Comparison of ENCODE assay signal across 8 cellular contexts in genomic region chr6:31666337-31666960, GRCh38. TPM values are rescaled to one million over a fixed set of nuclear protein-coding genes. Genes with fewer than 3 reads are reported as not detected.
DNase-seq lines count a peak whose midpoint lies in the region; ATAC-seq, FAIRE-seq and TF ChIP-seq lines count a peak whose summit lies in the region.

No MANE protein-coding gene starts in this region.

- no peaks in the 10 kb centered on the region for H4K20me1 ChIP-seq in mammary epithelial cell (ENCODE audit: insufficient read depth, low read length)

- intact Hi-C loops in mammary epithelial cell (cut with micrococcal nuclease), result no loop called here

- TF ChIP-seq CTCF in A549 (IDR thresholded peaks at IDR 0.05) (no peak), mammary epithelial cell (conservative IDR thresholded peaks at IDR 0.05 in 1 of 2, IDR thresholded peaks at IDR 0.05 in 1 of 2; ENCODE audit: extremely low read depth in 1 of 2, insufficient read depth in 1 of 2, low read depth in 1 of 2, low read length in 2 of 2) (no peak)

- H3K9me3 ChIP-seq in A549 (no peaks in the 10 kb centered on the region), HUES48 (ENCODE audit: control insufficient read depth, insufficient read depth, low read length) (no peaks in the 10 kb centered on the region), mammary epithelial cell (replicated peaks; ENCODE audit: insufficient read depth, low read length) (no peaks in the 10 kb centered on the region), mucosa of rectum (ENCODE audit: control insufficient read depth in 2 of 2, low read length in 2 of 2) (no peaks in the 10 kb centered on the region)

- H3K27me3 ChIP-seq in HUES48 (ENCODE audit: control insufficient read depth, insufficient read depth, low read length) (no peaks in the 10 kb centered on the region), mammary epithelial cell (ENCODE audit: insufficient read depth, low read length) (no peaks in the 10 kb centered on the region), mucosa of rectum (ENCODE audit: control insufficient read depth in 2 of 2, insufficient read depth in 2 of 2, low read length in 2 of 2) (no peaks in the 10 kb centered on the region)

- H3K4me3 ChIP-seq in A549 (peak overlapping the region; percentile 83), HUES48 (ENCODE audit: low read depth, low read length) (peak overlapping the region; percentile 98), mammary epithelial cell (replicated peaks in 1 of 3; ENCODE audit: insufficient read depth in 1 of 3, low read depth in 2 of 3, low read length in 3 of 3) (peak overlapping the region; percentile 68 to 86 (median 85)), mucosa of rectum (ENCODE audit: low read length in 2 of 2) (peak overlapping the region; percentile 88 to 95)

- H3K9ac ChIP-seq in HUES48 (ENCODE audit: low read depth, low read length) (peak overlapping the region; percentile 61; the same call in 1 of the 2 replicates), mammary epithelial cell (ENCODE audit: insufficient read depth, low read length) (peak overlapping the region; percentile 85), mucosa of rectum (ENCODE audit: low read depth in 1 of 2, low read length in 2 of 2) (peak overlapping the region; percentile 95)

- no peak for ATAC-seq in A549

- BruUV-seq in mammary epithelial cell (replicated peaks; lab: Mats Ljungman, UMichigan), result no TSS peak

- no peak for TF ChIP-seq POLR2A in A549 (IDR thresholded peaks at IDR 0.05; ENCODE audit: low read length)

- POLR2A ChIA-PET in A549 (lab: Yijun Ruan, JAX), result no interaction called here

- CTCF ChIA-PET in A549 (lab: Yijun Ruan, JAX) (no interaction called here), mammary epithelial cell (lab: Charles Lee; ENCODE audit: low non-redundant PET) (no interaction called here)

- H3K4me2 ChIP-seq in A549 (peak overlapping the region; percentile 94), mammary epithelial cell (ENCODE audit: insufficient read depth, low read depth, low read length) (peak overlapping the region; percentile 73)

- in situ Hi-C loops in mammary epithelial cell (cut with MboI; ENCODE audit: low sequenced_read_pairs in 2 of 2), result no loop called here

- no peak for TF ChIP-seq EP300 in A549 (IDR thresholded peaks at IDR 0.05)

- 1% methylated on average over 11 of the region's 15 CpGs for WGBS in A549 (ENCODE audit: missing lambda C conversion rate)
- 1% methylated on average over 9 of the region's 15 CpGs for WGBS in mammary epithelial cell (ENCODE audit: low coverage, missing lambda C conversion rate)

- H3K36me3 ChIP-seq in HUES48 (ENCODE audit: control insufficient read depth, insufficient read depth, low read length), result peaks cover 68% of the 10 kb centered on the region
- H3K36me3 ChIP-seq in mammary epithelial cell (ENCODE audit: insufficient read depth, low read length), result peaks cover 32% of the 10 kb centered on the region
- H3K36me3 ChIP-seq in mucosa of rectum (ENCODE audit: control insufficient read depth in 2 of 2, insufficient read depth in 2 of 2, low read length in 2 of 2), result peaks cover 43 to 55% of the 10 kb centered on the region in 2 donors

- H2AFZ ChIP-seq in mammary epithelial cell (ENCODE audit: low read depth, low read length), result peak overlapping the region; percentile 76

- no peak for FAIRE-seq in A549 (lab: Jason Lieb, UNC)

- DNase-seq in A549 (ENCODE audit: low read depth in 1 of 2, low spot score in 1 of 2) (no peak), mammary epithelial cell (no peak), NCI-H1436 (lab: John Stamatoyannopoulos, UW) (no peak), HCEC 1CT (no peak), SHP77 (lab: John Stamatoyannopoulos, UW) (no peak), superior temporal gyrus (ENCODE audit: extremely low spot score) (no peak)

- H3K4me1 ChIP-seq in A549 (peaks cover 19% of the 10 kb centered on the region), HUES48 (ENCODE audit: control insufficient read depth, insufficient read depth, low read length) (peaks cover 12% of the 10 kb centered on the region), mammary epithelial cell (ENCODE audit: insufficient read depth, low read length) (peaks cover 27% of the 10 kb centered on the region), mucosa of rectum (ENCODE audit: control insufficient read depth in 2 of 2, insufficient read depth in 2 of 2, low read length in 2 of 2) (peaks cover 21 to 26% of the 10 kb centered on the region in 2 donors)

- H3K27ac ChIP-seq in A549, result peak overlapping the region; percentile 90 to 97
- H3K27ac ChIP-seq in HUES48 (ENCODE audit: low read depth, low read length), result peak overlapping the region; percentile 84
- peak overlapping the region; percentile 73 for H3K27ac ChIP-seq in mammary epithelial cell (ENCODE audit: insufficient read depth, low read depth, low read length)
- peak overlapping the region; percentile 80 to 99 for H3K27ac ChIP-seq in mucosa of rectum (ENCODE audit: low read depth in 2 of 2, low read length in 2 of 2)

- dilution Hi-C loops in mammary epithelial cell (cut with HindIII; ENCODE audit: low sequenced_read_pairs), result no loop called here

- H3K79me2 ChIP-seq in mammary epithelial cell (ENCODE audit: insufficient read depth, low read length), result peaks cover 82% of the 10 kb centered on the region

- TF ChIP-seq RAD21 in A549 (conservative IDR thresholded peaks at IDR 0.05 in 1 of 2, IDR thresholded peaks at IDR 0.05 in 1 of 2), result no peak

TF ChIP-seq in A549, 52 proteins besides CTCF, POLR2A, EP300 and RAD21:
- TF ChIP-seq HOXB13 (CRISPR knock-in tag; IDR thresholded peaks at IDR 0.05; ENCODE audit: low read depth), result no peak
- no peak for TF ChIP-seq SMC3 (IDR thresholded peaks at IDR 0.05)
- no peak for TF ChIP-seq ESRRA (IDR thresholded peaks at IDR 0.05; ENCODE audit: borderline replicate concordance, low read length)
- TF ChIP-seq NFE2L2 (conservative IDR thresholded peaks at IDR 0.05; ENCODE audit: low read length), result no peak
- no peak for TF ChIP-seq JUNB (IDR thresholded peaks at IDR 0.05)
- no peak for TF ChIP-seq SREBF2 (IDR thresholded peaks at IDR 0.05)
- no peak for TF ChIP-seq CBX2 (IDR thresholded peaks at IDR 0.05; ENCODE audit: borderline replicate concordance, low read depth)
- TF ChIP-seq MYC (IDR thresholded peaks at IDR 0.05; ENCODE audit: borderline replicate concordance, low read length), result no peak
- no peak for TF ChIP-seq HEYL (CRISPR knock-in tag; IDR thresholded peaks at IDR 0.05)
- no peak for TF ChIP-seq HOXA7 (CRISPR knock-in tag; IDR thresholded peaks at IDR 0.05)
- TF ChIP-seq ZNF302 (CRISPR knock-in tag; IDR thresholded peaks at IDR 0.05), result no peak

RNA-seq across cellular contexts. Expression of gene CSNK2B, which starts 0.6 kb away (rescaled TPM):
- 41.8 and 61.0 TPM in 2 replicates for polyA plus RNA-seq in A549 (2011; rRNA removed)
- 59.0 and 63.8 TPM in 2 replicates for polyA plus RNA-seq in A549 (2012; cell fraction: cytosol; rRNA removed)
- 65.7 and 98.3 TPM in 2 replicates for polyA plus RNA-seq in A549 (2012; cell fraction: nucleus; rRNA removed)
- polyA plus RNA-seq in A549 (2017; fragmentation: RNase III; extraction: RNeasy Plus Mini Kit Qiagen cat#74134 plus additional on column Dnase treatment), result 134 to 141 TPM (median 141 TPM) in 3 replicates
- polyA minus RNA-seq in A549 (2011; rRNA and poly(A)+ RNA removed), result 84.6 and 91.4 TPM in 2 replicates
- 100 to 1,000 TPM; 135 to 186 TPM for total RNA-seq in mammary epithelial cell
- polyA plus RNA-seq in mammary epithelial cell, result 123 TPM
- 317 TPM for polyA minus RNA-seq in mammary epithelial cell

RNA-seq across cellular contexts. Expression of gene GPANK1, which starts 1.7 kb away (rescaled TPM):
- polyA plus RNA-seq in A549 (2011; rRNA removed) (10.0 and 11.0 TPM in 2 replicates), A549 (2017; fragmentation: RNase III; extraction: RNeasy Plus Mini Kit Qiagen cat#74134 plus additional on column Dnase treatment) (9.7 to 11.7 TPM (median 11.0 TPM) in 3 replicates), mammary epithelial cell (15.1 TPM)
- polyA plus RNA-seq in A549 (2012; cell fraction: cytosol; rRNA removed), result 7.2 TPM in 2 replicates
- 7.1 and 7.4 TPM in 2 replicates for polyA plus RNA-seq in A549 (2012; cell fraction: nucleus; rRNA removed)
- polyA minus RNA-seq in A549 (2011; rRNA and poly(A)+ RNA removed), result 4.6 and 5.8 TPM in 2 replicates
- 10 to 100 TPM in 1 of 2 donors, 1 to 10 TPM in 1; 8.3 to 13.3 TPM for total RNA-seq in mammary epithelial cell
- polyA minus RNA-seq in mammary epithelial cell, result 4.3 TPM

RNA-seq across cellular contexts. Expression of gene LY6G5B, which starts 3.3 kb away (rescaled TPM):
- polyA plus RNA-seq in A549 (2011; rRNA removed) (5.9 and 6.7 TPM in 2 replicates), A549 (2017; fragmentation: RNase III; extraction: RNeasy Plus Mini Kit Qiagen cat#74134 plus additional on column Dnase treatment) (9.0 to 12.3 TPM (median 9.9 TPM) in 3 replicates), mammary epithelial cell (3.0 TPM)
- 2.6 and 3.0 TPM in 2 replicates for polyA plus RNA-seq in A549 (2012; cell fraction: cytosol; rRNA removed)
- polyA plus RNA-seq in A549 (2012; cell fraction: nucleus; rRNA removed), result 35.0 and 49.2 TPM in 2 replicates
- polyA minus RNA-seq in A549 (2011; rRNA and poly(A)+ RNA removed), result 3.3 and 3.5 TPM in 2 replicates
- 10 to 100 TPM in 1 of 2 donors, 1 to 10 TPM in 1; 2.8 to 12.8 TPM for total RNA-seq in mammary epithelial cell
- 5.8 TPM for polyA minus RNA-seq in mammary epithelial cell

RNA-seq across cellular contexts. Expression of gene C6orf47, which starts 5.9 kb away (rescaled TPM):
- 6.0 and 6.1 TPM in 2 replicates for polyA plus RNA-seq in A549 (2011; rRNA removed)
- polyA plus RNA-seq in A549 (2012; cell fraction: cytosol; rRNA removed), result 5.8 and 6.9 TPM in 2 replicates
- 4.4 and 5.4 TPM in 2 replicates for polyA plus RNA-seq in A549 (2012; cell fraction: nucleus; rRNA removed)
- polyA plus RNA-seq in A549 (2017; fragmentation: RNase III; extraction: RNeasy Plus Mini Kit Qiagen cat#74134 plus additional on column Dnase treatment), result 10.7 to 13.6 TPM (median 11.9 TPM) in 3 replicates
- 5.3 and 6.7 TPM in 2 replicates for polyA minus RNA-seq in A549 (2011; rRNA and poly(A)+ RNA removed)
- 10 to 100 TPM; 16.5 to 17.0 TPM for total RNA-seq in mammary epithelial cell
- 8.5 TPM for polyA plus RNA-seq in mammary epithelial cell
- 14.2 TPM for polyA minus RNA-seq in mammary epithelial cell

RNA-seq across cellular contexts. Expression of gene APOM, which starts 10.8 kb away (rescaled TPM):
- polyA plus RNA-seq in A549 (2011; rRNA removed) (2.6 and 4.1 TPM in 2 replicates), A549 (2017; fragmentation: RNase III; extraction: RNeasy Plus Mini Kit Qiagen cat#74134 plus additional on column Dnase treatment) (1.5 to 2.1 TPM (median 1.9 TPM) in 3 replicates), mammary epithelial cell (3.5 TPM)
- 3.2 and 3.4 TPM in 2 replicates for polyA plus RNA-seq in A549 (2012; cell fraction: cytosol; rRNA removed)
- polyA plus RNA-seq in A549 (2012; cell fraction: nucleus; rRNA removed), result 2.7 and 3.4 TPM in 2 replicates
- polyA minus RNA-seq in A549 (2011; rRNA and poly(A)+ RNA removed), result 1.7 and 5.0 TPM in 2 replicates
- 1 to 10 TPM in 1 of 2 donors, under 1 TPM in 1; 0.50 to 1.8 TPM for total RNA-seq in mammary epithelial cell
- polyA minus RNA-seq in mammary epithelial cell, result not detected
